In the genomic region with DNA sequence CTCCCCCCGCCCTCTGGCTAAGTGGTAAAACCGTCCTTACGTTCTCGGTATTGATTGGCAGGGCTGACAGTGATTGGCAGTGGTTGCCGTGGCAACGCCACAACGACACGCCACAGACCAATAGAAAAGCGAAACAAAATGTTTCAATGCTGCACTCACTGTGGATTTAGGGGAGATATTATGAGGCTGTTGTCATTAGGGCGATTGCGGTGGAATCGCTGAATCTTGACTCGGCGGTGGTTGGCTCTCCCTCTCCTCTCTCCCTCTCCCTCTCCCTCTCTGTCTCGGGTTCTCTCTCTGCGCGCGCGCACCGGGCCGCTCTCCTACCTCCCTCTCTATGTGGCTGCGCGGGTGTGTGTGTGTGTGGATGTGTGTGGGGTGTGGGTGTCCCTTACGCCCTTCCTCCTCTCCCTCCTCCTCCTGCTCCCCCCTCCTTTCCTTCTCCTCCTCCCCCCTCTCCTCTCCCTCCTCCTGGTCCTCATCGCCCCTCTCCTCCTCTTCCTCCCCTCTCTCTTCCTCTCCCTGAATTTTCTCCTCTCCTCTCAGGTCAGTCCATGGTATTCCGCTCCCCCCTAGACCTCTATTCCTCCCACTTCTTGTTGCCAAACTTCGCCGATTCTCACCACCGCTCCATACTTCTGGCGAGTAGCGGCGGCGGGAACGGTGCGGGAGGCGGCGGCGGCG, we compare ENCODE assay signal across 8 cellular contexts. TPM values are rescaled to one million over a fixed set of nuclear protein-coding genes. Genes with fewer than 3 reads are reported as not detected.
DNase-seq lines count a peak whose midpoint lies in the region; ATAC-seq, FAIRE-seq and TF ChIP-seq lines count a peak whose summit lies in the region.
"Had no signal": no experiment of that assay in that cellular context is flagged by ENCODE, and none has a peak within 500 bp of the region (broad histone marks: within the 10 kb centered on the region; RNA-seq: fewer than 3 reads in every experiment).

A gene (plus strand): TSS at position 152 of the 684 bp plus-strand sequence. CDS start 403 bp downstream, at position 555.

- BruUV-seq in HepG2 (replicated peaks; lab: Mats Ljungman, UMichigan), result no TSS peak

- H2AFZ ChIP-seq in astrocyte (ENCODE audit: low read depth, low read length), result peak within 1 kb of the TSS; percentile 41
- no peak within 1 kb of the TSS for H2AFZ ChIP-seq in HepG2 (ENCODE audit: low read length)

- H3K4me1 ChIP-seq in astrocyte (ENCODE audit: insufficient read depth, low read length) (peaks cover 11% of the 10 kb centered on the region), HepG2 (ENCODE audit: insufficient read depth, low read length) (peaks cover 20% of the 10 kb centered on the region), stomach (peaks cover 45 to 83% (median 69%) of the 10 kb centered on the region in 4 donors)

- H3K9ac ChIP-seq in astrocyte (ENCODE audit: low read length), result peak within 1 kb of the TSS; percentile 69
- no peak within 1 kb of the TSS for H3K9ac ChIP-seq in HepG2 (ENCODE audit: insufficient read depth, low read depth, low read length)

- TF ChIP-seq POLR2A in HepG2 (IDR thresholded peaks at IDR 0.05; ENCODE audit: insufficient read depth in 1 of 2, low read depth in 2 of 2, low read length in 2 of 2) (no peak), stomach (IDR thresholded peaks at IDR 0.05) (no peak)

- H3K36me3 Mint-ChIP-seq in astrocyte (ENCODE audit: low read depth, unreplicated experiment), result peaks cover 2% of the 10 kb centered on the region

- CTCF ChIA-PET in HepG2 (lab: Yijun Ruan, JAX; ENCODE audit: low intra/inter-chr PET ratio, low total read pairs), result no interaction called here

- ATAC-seq in GM21723 (IDR thresholded peaks at IDR 0.05; ENCODE audit: unreplicated experiment) (peak; percentile 47), HepG2 (no peak)

- peaks cover 16% of the 10 kb centered on the region for H3K9me3 Mint-ChIP-seq in astrocyte (ENCODE audit: unreplicated experiment)

- no peaks in the 10 kb centered on the region for H3K36me3 ChIP-seq in astrocyte (ENCODE audit: insufficient read depth, low read length)
- H3K36me3 ChIP-seq in HepG2 (replicated peaks in 1 of 2; ENCODE audit: control insufficient read depth in 1 of 2, insufficient read depth in 2 of 2, low read length in 2 of 2), result no peaks in the 10 kb centered on the region
- no peaks in the 10 kb centered on the region for H3K36me3 ChIP-seq in stomach

- FAIRE-seq in astrocyte (lab: Jason Lieb, UNC), result no peak
- no peak for FAIRE-seq in HepG2 (lab: Jason Lieb, UNC)

- no peak for TF ChIP-seq CTCF in astrocyte (IDR thresholded peaks at IDR 0.05; ENCODE audit: insufficient read depth, low read depth, low read length)
- TF ChIP-seq CTCF in HepG2 (CRISPR knock-in tag; IDR thresholded peaks at IDR 0.05), result no peak
- no peak for TF ChIP-seq CTCF in stomach (IDR thresholded peaks at IDR 0.05)

- peak within 1 kb of the TSS; percentile 79 for H3K4me3 Mint-ChIP-seq in astrocyte (ENCODE audit: unreplicated experiment)

- H3K27me3 Mint-ChIP-seq in astrocyte (ENCODE audit: low read depth, unreplicated experiment), result peaks cover 79% of the 10 kb centered on the region

- TF ChIP-seq EP300 in HepG2 (IDR thresholded peaks at IDR 0.05; ENCODE audit: low read depth in 2 of 2, low read length in 2 of 2) (no peak), HepG2 (CRISPR knock-in tag; IDR thresholded peaks at IDR 0.05; ENCODE audit: borderline replicate concordance) (no peak), stomach (IDR thresholded peaks at IDR 0.05) (no peak)

- intact Hi-C loops in HepG2 (cut with micrococcal nuclease; ENCODE audit: unreplicated experiment) (no loop called here), stomach (cut with DNase I; ENCODE audit: low total_unique reads) (no loop called here)

- H3K9me3 ChIP-seq in astrocyte (ENCODE audit: insufficient read depth, low read depth, low read length) (no peaks in the 10 kb centered on the region), HepG2 (ENCODE audit: low read length) (no peaks in the 10 kb centered on the region), stomach (no peaks in the 10 kb centered on the region)

- H4K20me1 ChIP-seq in astrocyte (ENCODE audit: insufficient read depth, low read length) (peaks cover 13% of the 10 kb centered on the region), HepG2 (ENCODE audit: insufficient read depth, low read length) (no peaks in the 10 kb centered on the region)

- H3K4me3 ChIP-seq in GM08714 (ENCODE audit: low read length), result peak within 1 kb of the TSS; percentile 47; the same call in 1 of the 2 replicates
- peak within 1 kb of the TSS; percentile 50 for H3K4me3 ChIP-seq in astrocyte (ENCODE audit: insufficient read depth, low read depth, low read length)
- H3K4me3 ChIP-seq in HepG2 (replicated peaks in 1 of 3; ENCODE audit: insufficient read depth in 1 of 3, low read depth in 2 of 3, low read length in 3 of 3), result no peak within 1 kb of the TSS
- H3K4me3 ChIP-seq in stomach, result peak within 1 kb of the TSS; percentile 34 to 52 (median 48)

- peaks cover 91% of the 10 kb centered on the region for H3K27me3 ChIP-seq in astrocyte (ENCODE audit: insufficient read depth, low read length)
- H3K27me3 ChIP-seq in HepG2 (ENCODE audit: control insufficient read depth in 1 of 2, insufficient read depth in 2 of 2, low read length in 2 of 2), result peaks cover 27 to 92% of the 10 kb centered on the region in 2 experiments
- peaks cover 51 to 100% (median 93%) of the 10 kb centered on the region in 3 donors for H3K27me3 ChIP-seq in stomach

- POLR2A ChIA-PET in HepG2 (lab: Yijun Ruan, JAX), result no interaction called here

- H3K79me2 ChIP-seq in astrocyte (ENCODE audit: insufficient read depth, low read length) (peaks cover 20% of the 10 kb centered on the region), HepG2 (ENCODE audit: insufficient read depth, low read length) (no peaks in the 10 kb centered on the region)

- in situ Hi-C loops in HepG2 (cut with HindIII; ENCODE audit: extremely low pct_ligation_motif_present, low pct_unique_long_range_greater_than_20kb), result loop anchor here (10.0 kb wide), 1 partner anchor 547 kb away; no protein-coding TSS in a partner anchor

- DNase-seq in NCI-H446 treated with DMSO at 0.1 percent for 48 hours (lab: John Stamatoyannopoulos, UW), result peak; percentile 24
- DNase-seq in astrocyte (ENCODE audit: low read depth), result peak; percentile 79
- no peak for DNase-seq in HepG2 (ENCODE audit: low spot score)
- no peak for DNase-seq in stomach
- DNase-seq in NAMALWA (ENCODE audit: low spot score), result no peak

- peaks cover 1% of the 10 kb centered on the region for H3K4me1 Mint-ChIP-seq in astrocyte (ENCODE audit: low read depth, unreplicated experiment)

- peak within 1 kb of the TSS; percentile 82 for H3K4me2 ChIP-seq in astrocyte (ENCODE audit: low read length)
- H3K4me2 ChIP-seq in HepG2 (ENCODE audit: low read depth, low read length), result no peak within 1 kb of the TSS

- no peak for TF ChIP-seq RAD21 in HepG2 (CRISPR knock-in tag; IDR thresholded peaks at IDR 0.05)

- WGBS in HepG2 (ENCODE audit: low lambda C conversion rate), result 72% methylated on average over 39 of the region's 39 CpGs
- WGBS in stomach, 5 donors, result 1 to 4% (median 3%) methylated on average over 39 of the region's 39 CpGs

- H3K27ac Mint-ChIP-seq in astrocyte (ENCODE audit: unreplicated experiment), result no peak within 1 kb of the TSS

- H3K27ac ChIP-seq in astrocyte (ENCODE audit: low read depth, low read length) (peak within 1 kb of the TSS; percentile 13), HepG2 (ENCODE audit: extremely low read length, insufficient read depth, low read length) (no peak within 1 kb of the TSS), stomach (no peak within 1 kb of the TSS)

TF ChIP-seq in HepG2, 621 proteins besides CTCF, POLR2A, EP300 and RAD21:
- TF ChIP-seq ISX (CRISPR knock-in tag; conservative IDR thresholded peaks at IDR 0.05) (no peak), RFX1 (IDR thresholded peaks at IDR 0.05) (peak; percentile 18; the same call in 1 of the 2 replicates)

RNA-seq across cellular contexts. Expression of the gene that starts here (rescaled TPM):
- 0.48 and 1.7 TPM in 2 replicates for total RNA-seq in astrocyte
- total RNA-seq in HepG2 (2016; rRNA removed; fragmentation: Illumina TruSeq; extraction: Trizol), result not detected in 2 replicates
- total RNA-seq in HepG2 (2016; cell fraction: cytosol; rRNA removed; fragmentation: Illumina TruSeq; extraction: Trizol; ENCODE audit: low read depth), result not detected in 2 replicates
- total RNA-seq in HepG2 (2016; cell fraction: insoluble cytoplasmic fraction; rRNA removed; fragmentation: Illumina TruSeq; extraction: Trizol), result not detected in 2 replicates
- not detected in 2 replicates for total RNA-seq in HepG2 (2016; cell fraction: membrane; rRNA removed; fragmentation: Illumina TruSeq; extraction: Trizol)
- not detected in 2 replicates for total RNA-seq in HepG2 (2016; cell fraction: nucleus; rRNA removed; fragmentation: Illumina TruSeq; extraction: Trizol)
- polyA plus RNA-seq in HepG2 (2011; rRNA removed), result not detected in 2 replicates
- polyA plus RNA-seq in HepG2 (2011; cell fraction: cytosol; rRNA removed), result not detected in 2 replicates
- polyA plus RNA-seq in HepG2 (2011; cell fraction: nucleus; rRNA removed), result not detected in 2 replicates
- polyA plus RNA-seq in HepG2 (2012), result not detected in 2 replicates
- not detected in 2 replicates for polyA plus RNA-seq in HepG2 (2016; cell fraction: cytosol; fragmentation: Illumina TruSeq; extraction: Trizol; ENCODE audit: low read depth)
- not detected in 2 replicates for polyA plus RNA-seq in HepG2 (2016; cell fraction: insoluble cytoplasmic fraction; fragmentation: Illumina TruSeq; extraction: Trizol; ENCODE audit: low read depth)
- polyA plus RNA-seq in HepG2 (2016; cell fraction: membrane; fragmentation: Illumina TruSeq; extraction: Trizol; ENCODE audit: low read depth), result not detected in 2 replicates
- not detected in 2 replicates for polyA plus RNA-seq in HepG2 (2016; cell fraction: nucleus; fragmentation: Illumina TruSeq; extraction: Trizol; ENCODE audit: insufficient read depth, low read depth)
- not detected in 2 replicates for polyA minus RNA-seq in HepG2 (2011; rRNA and poly(A)+ RNA removed; ENCODE audit: low replicate concordance)
- polyA minus RNA-seq in HepG2 (2011; cell fraction: cytosol; rRNA and poly(A)+ RNA removed), result not detected in 2 replicates
- not detected in 2 replicates for polyA minus RNA-seq in HepG2 (2011; cell fraction: nucleus; rRNA and poly(A)+ RNA removed)
- total RNA-seq in stomach, result not detected
- not detected for polyA plus RNA-seq in stomach
- total RNA-seq: subcutaneous adipose tissue had no signal

Comparison
In these comparisons a context has a peak if more than half of its experiments do, and no peak if none do; other contexts are left out.
1. H3K4me3 ChIP-seq: peak in GM08714 (single experiment), astrocyte (single experiment) and stomach (4 of 4); none in HepG2 (0 of 3).
2. DNase-seq: peak in NCI-H446 treated with DMSO at 0.1 percent for 48 hours (single experiment) and astrocyte (single experiment); none in HepG2 (single experiment), stomach (single experiment) and NAMALWA (single experiment).